Comparison of ENCODE assay signal across 1 cellular context in genomic region chr7:154927624-154928125, GRCh38.
A peak's percentile ranks its signal among the peaks of the same experiment; 100 is the strongest.
TF ChIP-seq lines count a peak whose summit lies in the region.

No MANE protein-coding gene starts in this region.

TF ChIP-seq in GM12878, 131 proteins besides CTCF, POLR2A, EP300 and RAD21 (continued from another document):
- TF ChIP-seq SPI1 (IDR thresholded peaks at IDR 0.05; ENCODE audit: borderline replicate concordance, insufficient read depth, low read depth, low read length), result no peak
- no peak for TF ChIP-seq SUZ12 (IDR thresholded peaks at IDR 0.05; ENCODE audit: unreplicated experiment)
- no peak for TF ChIP-seq YBX1 (IDR thresholded peaks at IDR 0.05)
- TF ChIP-seq ZNF207 (IDR thresholded peaks at IDR 0.05; ENCODE audit: borderline replicate concordance), result 0 out of 2 replicates have a peak, but pooled peaks have one; percentile 54
- TF ChIP-seq, protein P1, sequence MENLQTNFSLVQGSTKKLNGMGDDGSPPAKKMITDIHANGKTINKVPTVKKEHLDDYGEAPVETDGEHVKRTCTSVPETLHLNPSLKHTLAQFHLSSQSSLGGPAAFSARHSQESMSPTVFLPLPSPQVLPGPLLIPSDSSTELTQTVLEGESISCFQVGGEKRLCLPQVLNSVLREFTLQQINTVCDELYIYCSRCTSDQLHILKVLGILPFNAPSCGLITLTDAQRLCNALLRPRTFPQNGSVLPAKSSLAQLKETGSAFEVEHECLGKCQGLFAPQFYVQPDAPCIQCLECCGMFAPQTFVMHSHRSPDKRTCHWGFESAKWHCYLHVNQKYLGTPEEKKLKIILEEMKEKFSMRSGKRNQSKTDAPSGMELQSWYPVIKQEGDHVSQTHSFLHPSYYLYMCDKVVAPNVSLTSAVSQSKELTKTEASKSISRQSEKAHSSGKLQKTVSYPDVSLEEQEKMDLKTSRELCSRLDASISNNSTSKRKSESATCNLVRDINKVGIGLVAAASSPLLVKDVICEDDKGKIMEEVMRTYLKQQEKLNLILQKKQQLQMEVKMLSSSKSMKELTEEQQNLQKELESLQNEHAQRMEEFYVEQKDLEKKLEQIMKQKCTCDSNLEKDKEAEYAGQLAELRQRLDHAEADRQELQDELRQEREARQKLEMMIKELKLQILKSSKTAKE (IDR thresholded peaks at IDR 0.05; ENCODE audit: low read depth, poor library complexity, severe bottlenecking), result no peak
- no peak for TF ChIP-seq HDGF (IDR thresholded peaks at IDR 0.05)
- TF ChIP-seq HCFC1 (IDR thresholded peaks at IDR 0.05; ENCODE audit: low read length), result no peak
- TF ChIP-seq BACH1 (IDR thresholded peaks at IDR 0.05; ENCODE audit: borderline replicate concordance), result no peak
- TF ChIP-seq SIX5 (IDR thresholded peaks at IDR 0.05; ENCODE audit: low read depth, low read length, severe bottlenecking), result no peak
